In the genomic region with DNA sequence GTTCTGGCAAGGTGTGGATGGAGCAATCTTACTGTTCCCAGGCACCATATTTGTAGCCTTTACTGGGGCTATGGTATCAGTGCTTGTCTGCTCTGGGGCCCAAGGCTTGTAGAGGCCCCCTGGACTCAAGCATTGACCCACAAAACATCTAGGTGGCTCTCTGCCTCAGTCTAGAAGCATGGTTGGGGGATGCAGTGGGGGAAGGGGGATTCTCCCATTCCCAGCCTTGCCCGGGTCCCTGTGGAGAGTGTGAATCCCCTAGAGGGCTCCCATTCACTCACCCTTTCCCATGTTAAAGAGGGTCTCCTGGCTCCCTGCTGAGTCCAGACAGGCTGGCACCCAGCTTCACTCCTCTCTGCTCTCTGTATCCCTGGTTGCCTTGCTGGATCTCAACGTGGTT, we compare ENCODE assay signal across 27 cellular contexts. TPM values are rescaled to one million over a fixed set of nuclear protein-coding genes. Genes with fewer than 3 reads are reported as not detected.
"Had no signal": no experiment of that assay in that cellular context is flagged by ENCODE, and none has a peak within 500 bp of the region (broad histone marks: within the 10 kb centered on the region; RNA-seq: fewer than 3 reads in every experiment).

No MANE protein-coding gene starts in this region.

- H3K4me2 ChIP-seq: neural progenitor cell had no signal

- H3K27me3 Mint-ChIP-seq: progenitor cell of endocrine pancreas had no signal

- H3K9ac ChIP-seq: neural progenitor cell, parathyroid adenoma had no signal

- H3K9me3 Mint-ChIP-seq: stimulated activated naive CD8-positive, alpha-beta T cell treated with anti-CD3 and anti-CD28 coated beads, Interleukin-15, Interleukin-2, amounts not matched to agents 100 ng/mL and 50 ng/mL, for 24 hours had no signal

- H2AFZ ChIP-seq: neural progenitor cell, parathyroid adenoma had no signal

- H3K27me3 ChIP-seq: neural progenitor cell, ovary, right lobe of liver, sigmoid colon, stomach, thyroid gland, tibial nerve, upper lobe of left lung, vagina had no signal

- H3K79me2 ChIP-seq: parathyroid adenoma had no signal

- H3K27ac Mint-ChIP-seq: naive thymus-derived CD8-positive, alpha-beta T cell; nephron; neural progenitor cell; progenitor cell of endocrine pancreas; stimulated activated effector memory CD8-positive, alpha-beta T cell treated with anti-CD3 and anti-CD28 coated beads, Interleukin-12 subunit alpha, Interleukin-12 subunit beta, amount 100 ng/mL, for 72 hours; stimulated activated naive B cell treated with anti-CD40 and anti-IgM and Interleukin-4, amounts not matched to agents 10 μg/mL and 1 μg/mL and 100 μg/mL, for 72 hours; stimulated activated naive CD8-positive, alpha-beta T cell treated with anti-CD3 and anti-CD28 coated beads, Interleukin-15, Interleukin-2, amounts not matched to agents 100 ng/mL and 50 ng/mL, for 24 hours had no signal

- FAIRE-seq: small intestine, urothelium cell line had no signal

- H3K27ac ChIP-seq: neural progenitor cell, ovary, parathyroid adenoma, psoas muscle, right lobe of liver, sigmoid colon, stomach, thoracic aorta, thyroid gland, tibial nerve, upper lobe of left lung, vagina had no signal

- H3K9me3 ChIP-seq: ovary, right lobe of liver, sigmoid colon, thyroid gland, upper lobe of left lung, vagina had no signal

- ATAC-seq: naive thymus-derived CD8-positive, alpha-beta T cell; psoas muscle; right cardiac atrium; right lobe of liver; stimulated activated effector memory CD8-positive, alpha-beta T cell treated with anti-CD3 and anti-CD28 coated beads, Interleukin-12 subunit alpha, Interleukin-12 subunit beta, amount 100 ng/mL, for 72 hours; stimulated activated naive B cell treated with anti-CD40 and anti-IgM and Interleukin-4, amounts not matched to agents 10 μg/mL and 1 μg/mL and 100 μg/mL, for 72 hours had no signal

- H3K4me1 ChIP-seq: parathyroid adenoma, psoas muscle, right lobe of liver, sigmoid colon, stomach, thyroid gland, tibial nerve, upper lobe of left lung, vagina had no signal

- DNase-seq: naive thymus-derived CD8-positive, alpha-beta T cell; occipital lobe; ovary; psoas muscle; right cardiac atrium; right lobe of liver; sigmoid colon; small intestine; stimulated activated CD4-positive, alpha-beta T cell treated with anti-CD3 and anti-CD28 coated beads, Interleukin-12 subunit alpha, Interleukin-12 subunit beta, amount 100 ng/mL, for 4 hours; stimulated activated CD4-positive, alpha-beta T cell treated with anti-CD3 and anti-CD28 coated beads, Interleukin-1b, Interleukin-23, amount 100 ng/mL, for 48 hours; stimulated activated CD4-positive, alpha-beta T cell treated with anti-CD3 and anti-CD28 coated beads, Interleukin-4, amount 100 ng/mL, for 1 hour; stimulated activated naive B cell treated with anti-CD40 and anti-IgM and Interleukin-4, amounts not matched to agents 10 μg/mL and 1 μg/mL and 100 μg/mL, for 72 hours; stimulated activated naive CD4-positive, alpha-beta T cell treated with Interleukin-2 at 50 U/mL for 16 hours; stomach; thyroid gland; trophoblast cell; upper lobe of left lung had no signal

- H3K36me3 ChIP-seq: neural progenitor cell, ovary, right lobe of liver, sigmoid colon, stomach, thoracic aorta, thyroid gland, tibial nerve, upper lobe of left lung, vagina had no signal

- H3K4me3 ChIP-seq: neural progenitor cell, ovary, psoas muscle, right lobe of liver, sigmoid colon, stomach, thoracic aorta, thyroid gland, tibial nerve, upper lobe of left lung, vagina had no signal

- H3K4me1 Mint-ChIP-seq: naive thymus-derived CD8-positive, alpha-beta T cell; nephron; neural progenitor cell; stimulated activated effector memory CD8-positive, alpha-beta T cell treated with anti-CD3 and anti-CD28 coated beads, Interleukin-12 subunit alpha, Interleukin-12 subunit beta, amount 100 ng/mL, for 72 hours; stimulated activated naive B cell treated with anti-CD40 and anti-IgM and Interleukin-4, amounts not matched to agents 10 μg/mL and 1 μg/mL and 100 μg/mL, for 72 hours had no signal

- H3K4me3 Mint-ChIP-seq: naive thymus-derived CD8-positive, alpha-beta T cell; nephron; neural progenitor cell; stimulated activated effector memory CD8-positive, alpha-beta T cell treated with anti-CD3 and anti-CD28 coated beads, Interleukin-12 subunit alpha, Interleukin-12 subunit beta, amount 100 ng/mL, for 72 hours; stimulated activated naive B cell treated with anti-CD40 and anti-IgM and Interleukin-4, amounts not matched to agents 10 μg/mL and 1 μg/mL and 100 μg/mL, for 72 hours; stimulated activated naive CD8-positive, alpha-beta T cell treated with anti-CD3 and anti-CD28 coated beads, Interleukin-15, Interleukin-2, amounts not matched to agents 100 ng/mL and 50 ng/mL, for 24 hours had no signal

- H3K36me3 Mint-ChIP-seq: naive thymus-derived CD8-positive, alpha-beta T cell; stimulated activated effector memory CD8-positive, alpha-beta T cell treated with anti-CD3 and anti-CD28 coated beads, Interleukin-12 subunit alpha, Interleukin-12 subunit beta, amount 100 ng/mL, for 72 hours; stimulated activated naive B cell treated with anti-CD40 and anti-IgM and Interleukin-4, amounts not matched to agents 10 μg/mL and 1 μg/mL and 100 μg/mL, for 72 hours had no signal

RNA-seq across cellular contexts. Expression of a gene that starts 28.2 kb away (rescaled TPM):
- total RNA-seq: naive thymus-derived CD8-positive, alpha-beta T cell had no signal
- polyA plus RNA-seq: naive thymus-derived CD8-positive, alpha-beta T cell had no signal
